Comparison of ENCODE assay signal across 34 cellular contexts in the genomic region with DNA sequence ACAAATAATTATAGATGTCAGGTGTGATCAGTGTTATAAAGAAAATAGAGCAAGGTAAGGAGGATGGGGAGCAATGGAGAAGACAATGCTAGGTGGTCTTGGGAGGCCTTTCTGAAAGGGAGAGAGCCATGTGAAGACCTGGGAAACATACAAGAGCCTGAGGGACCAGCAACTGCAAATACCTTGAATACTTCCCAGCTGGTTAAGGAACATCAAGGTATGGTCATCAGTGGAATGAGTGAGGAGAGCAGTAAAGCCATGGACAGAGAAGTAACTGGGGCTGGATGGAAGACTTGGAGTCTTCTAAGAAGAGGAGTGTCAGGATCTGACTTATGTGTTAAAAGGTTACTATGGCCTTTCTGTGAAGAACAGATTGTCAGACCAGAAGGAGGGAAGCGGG.
"Had no signal": no experiment of that assay in that cellular context is flagged by ENCODE, and none has a peak within 500 bp of the region (broad histone marks: within the 10 kb centered on the region; RNA-seq: fewer than 3 reads in every experiment).

No MANE protein-coding gene starts in this region.

- H3K36me3 ChIP-seq: MG63 had no signal

- H3K9ac ChIP-seq: KMS-11 had no signal

- H3K4me2 ChIP-seq: KMS-11 had no signal

- H3K9me3 ChIP-seq: MG63 had no signal

- DNase-seq: Karpas-422, Kasumi-1, MG63, MM.1S, MV-4-11, NCI-H1048, NCI-H1092, NCI-H1092 treated with DMSO at 0.1 percent for 48 hours, NCI-H1105, NCI-H1105 treated with DMSO at 0.1 percent for 48 hours, NCI-H1417, NCI-H1417 treated with DMSO at 0.1 percent for 48 hours, NCI-H1436, NCI-H1436 treated with DMSO at 0.1 percent for 48 hours, NCI-H146, NCI-H1694, NCI-H1694 treated with DMSO at 0.1 percent for 48 hours, NCI-H187, NCI-H187 treated with DMSO at 0.1 percent for 48 hours, NCI-H1930, NCI-H2029, NCI-H2029 treated with DMSO at 0.1 percent for 48 hours, NCI-H2081, NCI-H2081 treated with DMSO at 0.1 percent for 48 hours, NCI-H2107, NCI-H2171, NCI-H2171 treated with DMSO at 0.1 percent for 48 hours, NCI-H2227 treated with DMSO at 0.1 percent for 48 hours, NCI-H226, NCI-H345, NCI-H446, NCI-H446 treated with DMSO at 0.1 percent for 48 hours, NCI-H510A had no signal

- H3K4me3 ChIP-seq: MG63 had no signal

- H3K27ac ChIP-seq: KMS-11 had no signal
